In genomic region chr18:73352546-73352945, GRCh38 we compare ENCODE assay signal across 24 cellular contexts.
DNase-seq lines count a peak whose midpoint lies in the region; ATAC-seq, FAIRE-seq and TF ChIP-seq lines count a peak whose summit lies in the region.
"Had no signal": no experiment of that assay in that cellular context is flagged by ENCODE, and none has a peak within 500 bp of the region (broad histone marks: within the 10 kb centered on the region; RNA-seq: fewer than 3 reads in every experiment).

No MANE protein-coding gene starts in this region.

- in situ Hi-C loops in astrocyte of the spinal cord (cut with HindIII; ENCODE audit: low sequenced_read_pairs) = no loop called here

- no peaks in the 10 kb centered on the region for H3K36me3 Mint-ChIP-seq in stimulated activated effector memory CD8-positive, alpha-beta T cell treated with anti-CD3 and anti-CD28 coated beads, Interleukin-12 subunit alpha, Interleukin-12 subunit beta, amount 100 ng/mL, for 72 hours
- H3K36me3 Mint-ChIP-seq: IgD-negative memory B cell had no signal

- no peaks in the 10 kb centered on the region for H3K9me3 ChIP-seq in heart right ventricle
- H3K9me3 ChIP-seq: gastrocnemius medialis, prostate gland, SJSA1 had no signal

- no peaks in the 10 kb centered on the region for H3K4me1 Mint-ChIP-seq in stimulated activated effector memory CD8-positive, alpha-beta T cell treated with anti-CD3 and anti-CD28 coated beads, Interleukin-12 subunit alpha, Interleukin-12 subunit beta, amount 100 ng/mL, for 72 hours
- H3K4me1 Mint-ChIP-seq: activated B cell treated with CpG ODN at 0.5 μM for 24 hours, IgD-negative memory B cell, neural crest cell had no signal

- H3K27ac ChIP-seq in heart right ventricle = no peak overlapping the region
- H3K27ac ChIP-seq: gastrocnemius medialis, HL-60, prostate gland, SJSA1 had no signal

- H3K27me3 ChIP-seq in heart right ventricle = no peaks in the 10 kb centered on the region
- H3K27me3 ChIP-seq: gastrocnemius medialis, SJSA1 had no signal

- WGBS in heart right ventricle, 2 donors = 7 to 9% methylated on average over 1 of the region's 1 CpG

- no peak overlapping the region for H3K27ac Mint-ChIP-seq in stimulated activated effector memory CD8-positive, alpha-beta T cell treated with anti-CD3 and anti-CD28 coated beads, Interleukin-12 subunit alpha, Interleukin-12 subunit beta, amount 100 ng/mL, for 72 hours
- H3K27ac Mint-ChIP-seq: activated B cell treated with CpG ODN at 0.5 μM for 24 hours; activated CD8-positive, alpha-beta T cell treated with anti-CD3 and anti-CD28 coated beads, Interleukin-2, amount 10 ng/mL, durations not matched to agents 7 days and 5 days; activated naive CD4-positive, alpha-beta T cell treated with anti-CD3 and anti-CD28 coated beads for 36 hours; IgD-negative memory B cell had no signal

- no peak for FAIRE-seq in H54 (lab: Jason Lieb, UNC)
- FAIRE-seq: astrocyte, GM12878 had no signal

- TF ChIP-seq POLR2A in H54 (IDR thresholded peaks at IDR 0.05; ENCODE audit: low read depth, low read length) = no peak

- peaks cover 13% of the 10 kb centered on the region for H3K9me3 Mint-ChIP-seq in stimulated activated effector memory CD8-positive, alpha-beta T cell treated with anti-CD3 and anti-CD28 coated beads, Interleukin-12 subunit alpha, Interleukin-12 subunit beta, amount 100 ng/mL, for 72 hours
- H3K9me3 Mint-ChIP-seq: activated B cell treated with CpG ODN at 0.5 μM for 24 hours; activated T-cell treated with anti-CD3 and anti-CD28 coated beads, Interleukin-2, amount 50 U/mL, for 4 hours; neural crest cell had no signal

- peaks cover 0 to 5% (median 0%) of the 10 kb centered on the region in 9 donors for H3K4me1 ChIP-seq in heart right ventricle
- H3K4me1 ChIP-seq: gastrocnemius medialis, prostate gland, SJSA1 had no signal

- peak in 6 of 8 donors; percentile 44 to 74 (median 60) for ATAC-seq in heart right ventricle
- ATAC-seq in stimulated activated effector memory CD8-positive, alpha-beta T cell treated with anti-CD3 and anti-CD28 coated beads, Interleukin-12 subunit alpha, Interleukin-12 subunit beta, amount 100 ng/mL, for 72 hours = no peak
- ATAC-seq: activated CD8-positive, alpha-beta T cell treated with anti-CD3 and anti-CD28 coated beads, Interleukin-2, amount 10 ng/mL, durations not matched to agents 7 days and 5 days; activated T-cell treated with anti-CD3 and anti-CD28 coated beads, Interleukin-2, amount 50 U/mL, for 4 hours; gastrocnemius medialis; GM12878 had no signal

- intact Hi-C loops in heart right ventricle (cut with DNase I) = no loop called here

- H3K36me3 ChIP-seq in heart right ventricle = no peaks in the 10 kb centered on the region
- H3K36me3 ChIP-seq: gastrocnemius medialis, prostate gland, SJSA1 had no signal

- H3K4me3 ChIP-seq in astrocyte of the spinal cord (ENCODE audit: low read depth, low read length) (no peak overlapping the region), heart right ventricle (no peak overlapping the region)
- H3K4me3 ChIP-seq: gastrocnemius medialis, GM12878, prostate gland, SJSA1 had no signal

- TF ChIP-seq CTCF in astrocyte of the spinal cord (IDR thresholded peaks at IDR 0.05; ENCODE audit: low read depth, low read length) (peak; percentile 14), heart right ventricle (IDR thresholded peaks at IDR 0.05) (peak in 2 of 9 donors; percentile 4 to 20)

- peak; percentile 34 for DNase-seq in D341Med (ENCODE audit: low spot score)
- DNase-seq in M059J (ENCODE audit: low read depth) = peak; percentile 1
- DNase-seq in astrocyte of the spinal cord (ENCODE audit: low read depth, low spot score) = peak; percentile 39
- peak in 1 of 2 donors; percentile 12 for DNase-seq in heart right ventricle
- DNase-seq in putamen (ENCODE audit: low spot score) = no peak
- no peak for DNase-seq in GM19240 (ENCODE audit: insufficient read length, low spot score)
- no peak for DNase-seq in H54 (ENCODE audit: insufficient read length, low spot score)
- no peak for DNase-seq in stimulated activated effector memory CD8-positive, alpha-beta T cell treated with anti-CD3 and anti-CD28 coated beads, Interleukin-12 subunit alpha, Interleukin-12 subunit beta, amount 100 ng/mL, for 72 hours (ENCODE audit: low spot score in 2 of 2)
- DNase-seq: activated B cell treated with CpG ODN at 0.5 μM for 24 hours; activated CD8-positive, alpha-beta T cell treated with anti-CD3 and anti-CD28 coated beads, Interleukin-2, amount 10 ng/mL, durations not matched to agents 7 days and 5 days; activated naive CD4-positive, alpha-beta T cell treated with anti-CD3 and anti-CD28 coated beads for 36 hours; activated T-cell treated with anti-CD3 and anti-CD28 coated beads, Interleukin-2, amount 50 U/mL, for 4 hours; Calu3; cortex of kidney; gastrocnemius medialis; HCEC 1CT; NCI-H1694 had no signal

- H3K4me3 Mint-ChIP-seq in stimulated activated effector memory CD8-positive, alpha-beta T cell treated with anti-CD3 and anti-CD28 coated beads, Interleukin-12 subunit alpha, Interleukin-12 subunit beta, amount 100 ng/mL, for 72 hours = no peak overlapping the region
- H3K4me3 Mint-ChIP-seq: activated B cell treated with CpG ODN at 0.5 μM for 24 hours; activated CD8-positive, alpha-beta T cell treated with anti-CD3 and anti-CD28 coated beads, Interleukin-2, amount 10 ng/mL, durations not matched to agents 7 days and 5 days; activated naive CD4-positive, alpha-beta T cell treated with anti-CD3 and anti-CD28 coated beads for 36 hours; activated T-cell treated with anti-CD3 and anti-CD28 coated beads, Interleukin-2, amount 50 U/mL, for 4 hours; neural crest cell had no signal

Comparison
In these comparisons a context has a peak if more than half of its experiments do, and no peak if none do; other contexts are left out.
1. DNase-seq: peak in D341Med (single experiment), M059J (single experiment) and astrocyte of the spinal cord (single experiment); none in putamen (single experiment), GM19240 (single experiment), H54 (single experiment) and stimulated activated effector memory CD8-positive, alpha-beta T cell treated with anti-CD3 and anti-CD28 coated beads, Interleukin-12 subunit alpha, Interleukin-12 subunit beta, amount 100 ng/mL, for 72 hours (0 of 2).